Comparison of ENCODE assay signal across 10 cellular contexts in genomic region chr16:85571813-85572619, GRCh38. TPM values are rescaled to one million over a fixed set of nuclear protein-coding genes. Genes with fewer than 3 reads are reported as not detected.
DNase-seq lines count a peak whose midpoint lies in the region; ATAC-seq and TF ChIP-seq lines count a peak whose summit lies in the region.
"Had no signal": no experiment of that assay in that cellular context is flagged by ENCODE, and none has a peak within 500 bp of the region (broad histone marks: within the 10 kb centered on the region; RNA-seq: fewer than 3 reads in every experiment).

No MANE protein-coding gene starts in this region.

- intact Hi-C loops in vagina (cut with DNase I) = no loop called here

- DNase-seq in stimulated activated naive CD8-positive, alpha-beta T cell treated with anti-CD3 and anti-CD28 coated beads, Interleukin-15, Interleukin-2, amounts not matched to agents 100 U/mL and 50 U/mL, for 24 hours = no peak
- DNase-seq in glutamatergic neuron (no peak), vagina (ENCODE audit: extremely low spot score in 2 of 2) (no peak), brain microvascular endothelial cell (no peak), NCI-H226 (no peak)

- H3K4me3 Mint-ChIP-seq in stimulated activated naive CD8-positive, alpha-beta T cell treated with anti-CD3 and anti-CD28 coated beads, Interleukin-15, Interleukin-2, amounts not matched to agents 100 ng/mL and 50 ng/mL, for 24 hours = peak overlapping the region; percentile 70
- peak overlapping the region; percentile 56 for H3K4me3 Mint-ChIP-seq in glutamatergic neuron (ENCODE audit: unreplicated experiment)

- no peak for ATAC-seq in stimulated activated naive CD8-positive, alpha-beta T cell treated with anti-CD3 and anti-CD28 coated beads, Interleukin-15, Interleukin-2, amounts not matched to agents 100 U/mL and 50 U/mL, for 24 hours
- ATAC-seq in GM18861 (IDR thresholded peaks at IDR 0.05; ENCODE audit: unreplicated experiment) = no peak

- TF ChIP-seq POLR2A in vagina (IDR thresholded peaks at IDR 0.05) = no peak

- peaks cover 33% of the 10 kb centered on the region for H3K4me1 ChIP-seq in OCI-LY3 (ENCODE audit: low read length)
- H3K4me1 ChIP-seq in vagina = peaks cover 78% of the 10 kb centered on the region

- TF ChIP-seq CTCF in OCI-LY3 (IDR thresholded peaks at IDR 0.05; ENCODE audit: low read depth, low read length) = no peak
- TF ChIP-seq CTCF in glutamatergic neuron (IDR thresholded peaks at IDR 0.05; ENCODE audit: partially characterized antibody, unreplicated experiment) = no peak
- no peak for TF ChIP-seq CTCF in vagina (IDR thresholded peaks at IDR 0.05)
- TF ChIP-seq CTCF in brain microvascular endothelial cell (IDR thresholded peaks at IDR 0.05; ENCODE audit: low read depth, low read length, missing control alignments) = no peak

- no peak overlapping the region for H2AFZ ChIP-seq in OCI-LY3 (ENCODE audit: low read depth, low read length)

- H3K4me1 Mint-ChIP-seq in stimulated activated naive CD8-positive, alpha-beta T cell treated with anti-CD3 and anti-CD28 coated beads, Interleukin-15, Interleukin-2, amounts not matched to agents 100 ng/mL and 50 ng/mL, for 24 hours (ENCODE audit: low read depth) = peaks cover 80% of the 10 kb centered on the region
- H3K4me1 Mint-ChIP-seq in glutamatergic neuron (ENCODE audit: low read depth, unreplicated experiment) = peaks cover 73% of the 10 kb centered on the region

- H3K36me3 ChIP-seq in OCI-LY3 (replicated peaks; ENCODE audit: low read depth, low read length) = peaks cover 16% of the 10 kb centered on the region
- no peaks in the 10 kb centered on the region for H3K36me3 ChIP-seq in vagina
- no peaks in the 10 kb centered on the region for H3K36me3 ChIP-seq in brain microvascular endothelial cell (replicated peaks)

- H3K4me3 ChIP-seq in OCI-LY3 (ENCODE audit: low read length) (no peak overlapping the region), vagina (no peak overlapping the region), brain microvascular endothelial cell (ENCODE audit: low read depth, low read length) (no peak overlapping the region)

- peaks cover 99% of the 10 kb centered on the region for H3K79me2 ChIP-seq in OCI-LY3 (ENCODE audit: low read length)

- H3K27ac Mint-ChIP-seq in stimulated activated naive CD8-positive, alpha-beta T cell treated with anti-CD3 and anti-CD28 coated beads, Interleukin-15, Interleukin-2, amounts not matched to agents 100 ng/mL and 50 ng/mL, for 24 hours = peak overlapping the region; percentile 91
- H3K27ac Mint-ChIP-seq in glutamatergic neuron (ENCODE audit: unreplicated experiment) = peak overlapping the region; percentile 86

- H3K27me3 ChIP-seq in OCI-LY3 (ENCODE audit: low read depth, low read length) (no peaks in the 10 kb centered on the region), vagina (no peaks in the 10 kb centered on the region), brain microvascular endothelial cell (replicated peaks) (no peaks in the 10 kb centered on the region)

- in situ Hi-C loops in brain microvascular endothelial cell (cut with HindIII; ENCODE audit: low pct_ligation_motif_present, low sequenced_read_pairs) = no loop called here

- H3K9me3 Mint-ChIP-seq in stimulated activated naive CD8-positive, alpha-beta T cell treated with anti-CD3 and anti-CD28 coated beads, Interleukin-15, Interleukin-2, amounts not matched to agents 100 ng/mL and 50 ng/mL, for 24 hours = no peaks in the 10 kb centered on the region
- H3K9me3 Mint-ChIP-seq in glutamatergic neuron (ENCODE audit: unreplicated experiment) = peaks cover 44% of the 10 kb centered on the region

- no peak overlapping the region for H3K9ac ChIP-seq in OCI-LY3 (ENCODE audit: low read length)

- H3K27me3 Mint-ChIP-seq in stimulated activated naive CD8-positive, alpha-beta T cell treated with anti-CD3 and anti-CD28 coated beads, Interleukin-15, Interleukin-2, amounts not matched to agents 100 ng/mL and 50 ng/mL, for 24 hours = no peaks in the 10 kb centered on the region
- peaks cover 33% of the 10 kb centered on the region for H3K27me3 Mint-ChIP-seq in glutamatergic neuron (ENCODE audit: unreplicated experiment)
- H3K27me3 Mint-ChIP-seq: CD4-positive, CD25-positive, alpha-beta regulatory T cell had no signal

- H3K27ac ChIP-seq in OCI-LY3 (ENCODE audit: low read length) (no peak overlapping the region), vagina (peak overlapping the region; percentile 63), brain microvascular endothelial cell (no peak overlapping the region)
- H3K27ac ChIP-seq: epithelial cell of prostate had no signal

- H4K20me1 ChIP-seq in OCI-LY3 (ENCODE audit: insufficient read depth, low read length) = peaks cover 100% of the 10 kb centered on the region

- H3K4me2 ChIP-seq in OCI-LY3 (ENCODE audit: low read length) = peak overlapping the region; percentile 24

- no peaks in the 10 kb centered on the region for H3K36me3 Mint-ChIP-seq in stimulated activated naive CD8-positive, alpha-beta T cell treated with anti-CD3 and anti-CD28 coated beads, Interleukin-15, Interleukin-2, amounts not matched to agents 100 ng/mL and 50 ng/mL, for 24 hours (ENCODE audit: low read depth)
- H3K36me3 Mint-ChIP-seq in glutamatergic neuron (ENCODE audit: unreplicated experiment) = no peaks in the 10 kb centered on the region
- H3K36me3 Mint-ChIP-seq: CD4-positive, CD25-positive, alpha-beta regulatory T cell had no signal

- H3K9me3 ChIP-seq in OCI-LY3 (ENCODE audit: insufficient read depth, low read length) (no peaks in the 10 kb centered on the region), vagina (no peaks in the 10 kb centered on the region)

RNA-seq across cellular contexts. Expression of gene GSE1, which starts 41.1 kb away (rescaled TPM):
- 473 TPM for total RNA-seq in glutamatergic neuron (ENCODE audit: unreplicated experiment)
- 80.8 TPM for total RNA-seq in vagina
